ENCODE assay signal across 8 cellular contexts in the genomic region with DNA sequence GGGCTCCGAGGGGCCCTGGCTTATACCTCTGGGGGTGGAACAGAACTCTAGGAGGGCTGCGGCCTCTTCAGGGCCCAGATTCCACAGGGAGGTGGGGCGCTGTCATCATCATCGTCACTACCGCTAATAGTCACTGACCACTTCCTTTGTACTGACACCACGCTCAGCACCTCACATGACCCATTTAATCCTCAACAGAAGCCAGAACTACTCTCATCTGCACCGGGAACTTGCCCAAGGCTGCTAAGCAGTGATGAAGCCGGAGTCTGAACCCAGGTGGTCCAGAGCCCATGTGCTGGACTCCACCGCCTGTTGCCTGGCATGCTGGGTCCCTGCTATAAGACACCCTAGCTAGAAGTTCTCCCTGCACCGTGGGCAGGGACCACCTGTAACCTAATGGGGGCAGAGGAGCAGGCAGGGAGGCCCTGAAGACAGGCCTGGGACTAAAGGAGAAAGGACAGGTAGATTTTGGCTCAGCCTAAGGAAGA. TPM values are rescaled to one million over a fixed set of nuclear protein-coding genes. Genes with fewer than 3 reads are reported as not detected.
DNase-seq lines count a peak whose midpoint lies in the region; ATAC-seq lines count a peak whose summit lies in the region.

No MANE protein-coding gene starts in this region.

- no peaks in the 10 kb centered on the region for H3K9me3 Mint-ChIP-seq in activated T-cell treated with anti-CD3 and anti-CD28 coated beads, Interleukin-2, amount 50 U/mL, for 4 hours
- no peaks in the 10 kb centered on the region for H3K9me3 Mint-ChIP-seq in stimulated activated naive CD8-positive, alpha-beta T cell treated with anti-CD3 and anti-CD28 coated beads, Interleukin-15, Interleukin-2, amounts not matched to agents 100 ng/mL and 50 ng/mL, for 24 hours

- H3K27ac Mint-ChIP-seq in stimulated activated naive CD8-positive, alpha-beta T cell treated with anti-CD3 and anti-CD28 coated beads, Interleukin-15, Interleukin-2, amounts not matched to agents 100 ng/mL and 50 ng/mL, for 24 hours, result peak overlapping the region; percentile 98

- peaks cover 13% of the 10 kb centered on the region for H3K36me3 Mint-ChIP-seq in activated T-cell treated with anti-CD3 and anti-CD28 coated beads, Interleukin-2, amount 50 U/mL, for 4 hours (ENCODE audit: insufficient read depth)
- H3K36me3 Mint-ChIP-seq in stimulated activated naive CD8-positive, alpha-beta T cell treated with anti-CD3 and anti-CD28 coated beads, Interleukin-15, Interleukin-2, amounts not matched to agents 100 ng/mL and 50 ng/mL, for 24 hours (ENCODE audit: low read depth), result peaks cover 39% of the 10 kb centered on the region

- no peaks in the 10 kb centered on the region for H3K27me3 Mint-ChIP-seq in activated T-cell treated with anti-CD3 and anti-CD28 coated beads, Interleukin-2, amount 50 U/mL, for 4 hours (ENCODE audit: low read depth)
- H3K27me3 Mint-ChIP-seq in stimulated activated naive CD8-positive, alpha-beta T cell treated with anti-CD3 and anti-CD28 coated beads, Interleukin-15, Interleukin-2, amounts not matched to agents 100 ng/mL and 50 ng/mL, for 24 hours, result no peaks in the 10 kb centered on the region

- peaks cover 32% of the 10 kb centered on the region for H3K4me1 Mint-ChIP-seq in activated T-cell treated with anti-CD3 and anti-CD28 coated beads, Interleukin-2, amount 50 U/mL, for 4 hours (ENCODE audit: low read depth)
- peaks cover 36% of the 10 kb centered on the region for H3K4me1 Mint-ChIP-seq in stimulated activated naive CD8-positive, alpha-beta T cell treated with anti-CD3 and anti-CD28 coated beads, Interleukin-15, Interleukin-2, amounts not matched to agents 100 ng/mL and 50 ng/mL, for 24 hours (ENCODE audit: low read depth)

- DNase-seq in activated CD4-positive, CD25-positive, alpha-beta regulatory T cell treated with anti-CD3 and anti-CD28 coated beads, Interleukin-2, amount 50 U/mL, for 72 hours, result no peak
- peak; percentile 23 for DNase-seq in activated T-cell treated with anti-CD3 and anti-CD28 coated beads, Interleukin-2, amount 50 U/mL, for 4 hours
- peak; percentile 48 for DNase-seq in left cardiac atrium
- DNase-seq in NK-92 treated with Interleukin-12 subunit alpha and Interleukin-12 subunit beta, amount 100 ng/mL, for 24 hours (lab: John Stamatoyannopoulos, UW), result no peak
- no peak for DNase-seq in hepatic stellate cell (ENCODE audit: low spot score)

- ATAC-seq in activated CD4-positive, CD25-positive, alpha-beta regulatory T cell treated with anti-CD3 and anti-CD28 coated beads, Interleukin-2, amount 50 U/mL, for 24 hours, result peak; percentile 86 to 90
- peak; percentile 46 to 74 for ATAC-seq in activated T-cell treated with anti-CD3 and anti-CD28 coated beads, Interleukin-2, amount 50 U/mL, for 4 hours
- ATAC-seq in left cardiac atrium, result peak; percentile 41 to 53
- no peak for ATAC-seq in HG02973 (IDR thresholded peaks at IDR 0.05; ENCODE audit: unreplicated experiment)

- peak overlapping the region; percentile 69 for H3K4me3 Mint-ChIP-seq in activated T-cell treated with anti-CD3 and anti-CD28 coated beads, Interleukin-2, amount 50 U/mL, for 4 hours
- peak overlapping the region; percentile 72 for H3K4me3 Mint-ChIP-seq in stimulated activated naive CD8-positive, alpha-beta T cell treated with anti-CD3 and anti-CD28 coated beads, Interleukin-15, Interleukin-2, amounts not matched to agents 100 ng/mL and 50 ng/mL, for 24 hours

- intact Hi-C loops in left cardiac atrium (cut with DNase I), result no loop called here

RNA-seq across cellular contexts. Expression of gene UNC13D, which starts 12.0 kb away (rescaled TPM):
- total RNA-seq in activated T-cell treated with anti-CD3 and anti-CD28 coated beads, Interleukin-2, amount 50 U/mL, for 4 hours, result 100 to 1,000 TPM; 122 to 146 (median 124) TPM
- 10 to 100 TPM; 22.1 to 34.0 TPM for total RNA-seq in left cardiac atrium

RNA-seq across cellular contexts. Expression of gene WBP2, which starts 22.9 kb away (rescaled TPM):
- 10 to 100 TPM; 31.0 to 47.8 (median 44.5) TPM for total RNA-seq in activated T-cell treated with anti-CD3 and anti-CD28 coated beads, Interleukin-2, amount 50 U/mL, for 4 hours
- 100 to 1,000 TPM; 106 to 122 TPM for total RNA-seq in left cardiac atrium

RNA-seq across cellular contexts. Expression of gene TRIM47, which starts 46.2 kb away (rescaled TPM):
- 10 to 100 TPM; 12.8 to 18.1 (median 14.5) TPM for total RNA-seq in activated T-cell treated with anti-CD3 and anti-CD28 coated beads, Interleukin-2, amount 50 U/mL, for 4 hours
- 10 to 100 TPM; 22.9 to 25.3 TPM for total RNA-seq in left cardiac atrium

RNA-seq across cellular contexts. Expression of gene UNK, which starts 47.6 kb away (rescaled TPM):
- total RNA-seq in activated T-cell treated with anti-CD3 and anti-CD28 coated beads, Interleukin-2, amount 50 U/mL, for 4 hours, result 10 to 100 TPM; 21.0 to 24.5 (median 22.6) TPM
- 10 to 100 TPM; 15.8 to 17.8 TPM for total RNA-seq in left cardiac atrium

Comparison
In these comparisons a context has a peak if more than half of its experiments do, and no peak if none do; other contexts are left out.
1. DNase-seq: peak in activated T-cell treated with anti-CD3 and anti-CD28 coated beads, Interleukin-2, amount 50 U/mL, for 4 hours (single experiment) and left cardiac atrium (single experiment); none in activated CD4-positive, CD25-positive, alpha-beta regulatory T cell treated with anti-CD3 and anti-CD28 coated beads, Interleukin-2, amount 50 U/mL, for 72 hours (single experiment), NK-92 treated with Interleukin-12 subunit alpha and Interleukin-12 subunit beta, amount 100 ng/mL, for 24 hours (single experiment) and hepatic stellate cell (single experiment).